ENCODE assay signal across 8 cellular contexts in the genomic region with DNA sequence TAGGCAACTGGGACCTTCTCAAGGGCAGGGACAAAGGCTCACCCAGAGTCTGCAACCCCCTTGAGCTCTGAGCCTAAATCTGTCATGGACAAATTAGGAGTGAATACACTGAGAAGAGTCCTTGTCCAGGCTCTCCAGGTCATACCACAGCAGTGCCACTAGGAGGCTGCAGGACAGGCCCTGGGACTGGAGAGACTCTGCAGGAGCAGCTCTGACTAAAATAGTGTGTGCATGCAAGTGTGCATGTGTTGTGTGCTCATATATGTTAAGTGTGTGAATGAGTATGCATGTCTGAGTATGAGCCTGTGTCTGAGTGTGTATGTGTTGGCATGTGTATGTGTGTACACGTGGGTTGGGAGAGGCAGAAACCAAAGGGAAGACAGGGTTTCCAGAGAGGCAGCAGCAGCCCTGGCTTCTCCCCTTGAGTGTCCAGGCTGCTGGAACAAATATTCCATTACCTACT.
DNase-seq lines count a peak whose midpoint lies in the region; ATAC-seq, FAIRE-seq and TF ChIP-seq lines count a peak whose summit lies in the region.

No MANE protein-coding gene starts in this region.

- H3K27me3 Mint-ChIP-seq in activated naive CD4-positive, alpha-beta T cell treated with anti-CD3 and anti-CD28 coated beads, Interleukin-2, amount 10 ng/mL, durations not matched to agents 7 days and 5 days = no peaks in the 10 kb centered on the region

- H3K36me3 Mint-ChIP-seq in activated naive CD4-positive, alpha-beta T cell treated with anti-CD3 and anti-CD28 coated beads, Interleukin-2, amount 10 ng/mL, durations not matched to agents 7 days and 5 days = peaks cover 4% of the 10 kb centered on the region

- FAIRE-seq in D721Med (lab: Jason Lieb, UNC) = no peak

- H3K4me3 Mint-ChIP-seq in activated naive CD4-positive, alpha-beta T cell treated with anti-CD3 and anti-CD28 coated beads, Interleukin-2, amount 10 ng/mL, durations not matched to agents 7 days and 5 days = no peak overlapping the region

- H3K9me3 Mint-ChIP-seq in activated naive CD4-positive, alpha-beta T cell treated with anti-CD3 and anti-CD28 coated beads, Interleukin-2, amount 10 ng/mL, durations not matched to agents 7 days and 5 days = no peaks in the 10 kb centered on the region

- DNase-seq in D721Med (ENCODE audit: insufficient read length, low spot score) (no peak), HUDEP-2 (lab: John Stamatoyannopoulos, UW; ENCODE audit: unreplicated experiment in 76 of 76) (peak in 46 of 76 experiments; percentile 9 to 65 (median 42)), iPS-NIHi7 (ENCODE audit: extremely low spot score) (peak; percentile 64), NCI-H1694 treated with DMSO at 0.1 percent for 48 hours (lab: John Stamatoyannopoulos, UW) (no peak), NCI-H187 (lab: John Stamatoyannopoulos, UW) (no peak), NCI-H187 treated with DMSO at 0.1 percent for 48 hours (lab: John Stamatoyannopoulos, UW) (no peak)
- DNase-seq in activated naive CD4-positive, alpha-beta T cell treated with anti-CD3 and anti-CD28 coated beads, Interleukin-2, amount 10 ng/mL, durations not matched to agents 7 days and 5 days = peak; percentile 54

- H3K27ac Mint-ChIP-seq in activated naive CD4-positive, alpha-beta T cell treated with anti-CD3 and anti-CD28 coated beads, Interleukin-2, amount 10 ng/mL, durations not matched to agents 7 days and 5 days = no peak overlapping the region

- CTCF ChIA-PET in activated naive CD4-positive, alpha-beta T cell treated with anti-CD3 and anti-CD28 coated beads, Interleukin-2, amount 10 ng/mL, durations not matched to agents 7 days and 5 days (lab: Charles Lee) = interaction anchor here (0.8 to 1.8 kb wide), 12 partner anchors 11 to 330 kb away, joined by 3 to 14 read pairs (median 3); a partner anchor contains a TSS

- no peak for ATAC-seq in GM21825 (IDR thresholded peaks at IDR 0.05; ENCODE audit: unreplicated experiment)

- peaks cover 14% of the 10 kb centered on the region for H3K4me1 Mint-ChIP-seq in activated naive CD4-positive, alpha-beta T cell treated with anti-CD3 and anti-CD28 coated beads, Interleukin-2, amount 10 ng/mL, durations not matched to agents 7 days and 5 days

- peak; percentile 25 for TF ChIP-seq CTCF in D721Med (IDR thresholded peaks at IDR 0.05; ENCODE audit: insufficient read depth, missing control alignments)

Comparison
In these comparisons a context has a peak if more than half of its experiments do, and no peak if none do; other contexts are left out.
1. DNase-seq: peak in HUDEP-2 (46 of 76), activated naive CD4-positive, alpha-beta T cell treated with anti-CD3 and anti-CD28 coated beads, Interleukin-2, amount 10 ng/mL, durations not matched to agents 7 days and 5 days (single experiment) and iPS-NIHi7 (single experiment); none in D721Med (single experiment), NCI-H1694 treated with DMSO at 0.1 percent for 48 hours (single experiment), NCI-H187 (0 of 2) and NCI-H187 treated with DMSO at 0.1 percent for 48 hours (single experiment).